In the genomic region with DNA sequence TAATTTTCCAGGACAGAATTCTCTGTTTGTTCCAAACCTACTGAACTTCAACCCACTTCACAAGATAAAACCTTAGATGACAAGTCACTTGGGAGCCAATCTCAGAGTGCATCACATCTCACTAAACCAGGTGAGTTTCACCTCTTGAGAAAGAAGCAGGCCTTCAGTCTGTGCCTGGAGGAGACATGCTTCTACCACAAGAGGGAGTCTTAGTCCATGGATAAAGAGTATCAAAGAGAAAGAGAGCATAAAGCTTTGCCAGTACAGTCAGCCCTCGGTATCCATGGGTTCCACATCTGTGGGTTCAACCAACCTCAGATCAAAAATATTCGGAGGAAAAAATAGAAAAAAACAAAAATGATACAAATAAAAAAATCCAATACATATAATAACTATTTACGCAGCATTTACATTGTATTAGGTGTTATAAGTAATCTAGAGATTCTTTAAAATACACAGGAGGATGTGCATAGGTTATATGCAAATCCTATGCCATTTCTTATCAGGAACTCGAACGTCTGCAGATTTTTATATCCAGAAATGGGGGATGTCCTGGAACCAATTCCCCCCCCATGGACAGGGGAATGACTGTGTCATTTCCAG, we compare ENCODE assay signal across 8 cellular contexts. TPM values are rescaled to one million over a fixed set of nuclear protein-coding genes. Genes with fewer than 3 reads are reported as not detected.
DNase-seq lines count a peak whose midpoint lies in the region; ATAC-seq, FAIRE-seq and TF ChIP-seq lines count a peak whose summit lies in the region.

No MANE protein-coding gene starts in this region.

- H3F3A ChIP-seq in GM23248 (ENCODE audit: insufficient read depth) = peaks cover 14% of the 10 kb centered on the region; the same call in 1 of the 2 replicates

- H4K20me1 ChIP-seq in GM23248 (ENCODE audit: insufficient read depth) = no peaks in the 10 kb centered on the region

- no peak overlapping the region for H3K4me3 ChIP-seq in GM23248
- no peak overlapping the region for H3K4me3 ChIP-seq in body of pancreas

- H2AFZ ChIP-seq in GM23248 = no peak overlapping the region

- H3K36me3 ChIP-seq in GM23248 (ENCODE audit: low read depth) = peaks cover 19% of the 10 kb centered on the region
- peaks cover 0 to 10% of the 10 kb centered on the region in 2 donors for H3K36me3 ChIP-seq in body of pancreas (replicated peaks in 1 of 2; ENCODE audit: insufficient read depth in 1 of 2, low read depth in 2 of 2)

- H3K79me2 ChIP-seq in GM23248 (ENCODE audit: insufficient read depth) = no peaks in the 10 kb centered on the region

- H3K27me3 ChIP-seq in GM23248 (replicated peaks; ENCODE audit: insufficient read depth) = no peaks in the 10 kb centered on the region
- H3K27me3 ChIP-seq in body of pancreas = no peaks in the 10 kb centered on the region

- H3K4me1 ChIP-seq in GM23248 (ENCODE audit: insufficient read depth) (no peaks in the 10 kb centered on the region), body of pancreas (no peaks in the 10 kb centered on the region)

- in situ Hi-C loops in GM23248 (cut with MboI) = no loop called here

- no peak for TF ChIP-seq POLR2A in body of pancreas (IDR thresholded peaks at IDR 0.05)

- DNase-seq in D341Med (ENCODE audit: low spot score) (peak; percentile 75), GM23248 (peak; percentile 80), NCI-H774 (lab: John Stamatoyannopoulos, UW) (peak; percentile 27), body of pancreas (peak in 2 of 4 donors; percentile 30 to 41), kidney glomerular epithelial cell (lab: John Stamatoyannopoulos, UW) (peak; percentile 57), urothelium cell line (ENCODE audit: low spot score) (peak; percentile 62)
- DNase-seq in activated effector memory CD4-positive, alpha-beta T cell treated with anti-CD3 and anti-CD28 coated beads, Interleukin-2, amount 50 U/mL, for 16 hours = no peak

- H3K9ac ChIP-seq in GM23248 = no peak overlapping the region

- peak; percentile 21 to 64 (median 55) for TF ChIP-seq CTCF in body of pancreas (IDR thresholded peaks at IDR 0.05)

- H3K27ac ChIP-seq in GM23248 (no peak overlapping the region), body of pancreas (no peak overlapping the region)

- H3K9me3 ChIP-seq in GM23248 (ENCODE audit: low read depth) = no peaks in the 10 kb centered on the region
- no peaks in the 10 kb centered on the region for H3K9me3 ChIP-seq in body of pancreas

- intact Hi-C loops in body of pancreas (cut with DNase I) = no loop called here

- no peak overlapping the region for H3K4me2 ChIP-seq in GM23248 (ENCODE audit: unreplicated experiment)

- H3K9me2 ChIP-seq in GM23248 (ENCODE audit: insufficient read depth) = no peaks in the 10 kb centered on the region

- no peak for FAIRE-seq in urothelium cell line (lab: Jason Lieb, UNC)

- ATAC-seq in body of pancreas (peak; percentile 74), GM18511 (IDR thresholded peaks at IDR 0.05; ENCODE audit: unreplicated experiment) (no peak)

- WGBS in GM23248 (ENCODE audit: low coverage in 1 of 2, low lambda C conversion rate in 2 of 2, missing lambda C conversion rate in 2 of 2), 2 experiments = 63 to 70% methylated on average over 5 of the region's 5 CpGs
- 43 to 56% methylated on average over 5 of the region's 5 CpGs for WGBS in body of pancreas, 2 donors

RNA-seq across cellular contexts. Expression of gene DUSP14, which starts 37.7 kb away (rescaled TPM):
- 154 and 161 TPM in 2 replicates for total RNA-seq in GM23248 (2014; rRNA removed; shearing (Covaris generic))
- 153 and 157 TPM in 2 replicates for polyA plus RNA-seq in GM23248 (2016; fragmentation: Nextera tagmentation; extraction: Ambion mirVana)
- total RNA-seq in body of pancreas = 1 to 10 TPM; 9.6 to 9.9 TPM

Comparison
In these comparisons a context has a peak if more than half of its experiments do, and no peak if none do; other contexts are left out.
1. RNA of gene DUSP14, which starts 37.7 kb away (total RNA-seq): 154 to 161 TPM in GM23248; 9.6 to 9.9 TPM in body of pancreas; every median in the first group is over 10 times any median in the second.